ENCODE assay signal across 17 cellular contexts in genomic region chr5:138132543-138132942, GRCh38. TPM values are rescaled to one million over a fixed set of nuclear protein-coding genes. Genes with fewer than 3 reads are reported as not detected.
DNase-seq lines count a peak whose midpoint lies in the region; ATAC-seq, FAIRE-seq and TF ChIP-seq lines count a peak whose summit lies in the region.
"Had no signal": no experiment of that assay in that cellular context is flagged by ENCODE, and none has a peak within 500 bp of the region (broad histone marks: within the 10 kb centered on the region; RNA-seq: fewer than 3 reads in every experiment).

No MANE protein-coding gene starts in this region.

- H3K4me3 ChIP-seq in HUES64 (ENCODE audit: low read length): 0 out of 2 replicates have a peak overlapping the region, but pooled peaks have one; percentile 36
- peak overlapping the region; percentile 60; the same call in 1 of the 2 replicates for H3K4me3 ChIP-seq in GM12878
- peak overlapping the region; percentile 41 for H3K4me3 ChIP-seq in neural progenitor cell
- peak overlapping the region in 1 of 4 donors; percentile 40 for H3K4me3 ChIP-seq in gastrocnemius medialis

- DNase-seq in T-helper 2 cell treated with Interferon-gamma antibody and Interleukin-4, amounts not matched to agents 5 μg/mL and 100 μg/mL, for 36 hours (ENCODE audit: low spot score): no peak
- DNase-seq in T-helper 2 cell (no peak), GM12878 (ENCODE audit: low read depth, low spot score) (no peak), neural progenitor cell (ENCODE audit: low spot score) (no peak), gastrocnemius medialis (no peak)
- DNase-seq: DND-41, NCI-H1092 treated with DMSO at 0.1 percent for 48 hours had no signal

- H3K4me2 ChIP-seq in GM12878 (ENCODE audit: control insufficient read depth, insufficient read depth): peak overlapping the region; percentile 54; the same call in 1 of the 2 replicates
- H3K4me2 ChIP-seq in neural progenitor cell: peak overlapping the region; percentile 63

- no peaks in the 10 kb centered on the region for H3F3A ChIP-seq in neural progenitor cell (ENCODE audit: low read depth)

- peaks cover 3% of the 10 kb centered on the region for H3K4me1 Mint-ChIP-seq in T-helper 2 cell treated with Interferon-gamma antibody and Interleukin-4, amounts not matched to agents 5 μg/mL and 100 μg/mL, for 36 hours (ENCODE audit: low read depth)
- H3K4me1 Mint-ChIP-seq in neural progenitor cell: no peaks in the 10 kb centered on the region
- H3K4me1 Mint-ChIP-seq: stimulated activated naive CD8-positive, alpha-beta T cell treated with anti-CD3 and anti-CD28 coated beads, Interleukin-15, amount 100 ng/mL, for 72 hours had no signal

- H4K20me1 ChIP-seq in GM12878 (ENCODE audit: control insufficient read depth, insufficient read depth) (no peaks in the 10 kb centered on the region), neural progenitor cell (ENCODE audit: low read depth) (no peaks in the 10 kb centered on the region)

- no peak for TF ChIP-seq EP300 in GM12878 (IDR thresholded peaks at IDR 0.05; ENCODE audit: borderline replicate concordance in 1 of 2, control insufficient read depth in 1 of 2, low read depth in 2 of 2, low read length in 2 of 2)

- H3K9me3 ChIP-seq in HUES64 (ENCODE audit: insufficient read depth, low read depth, low read length) (no peaks in the 10 kb centered on the region), GM12878 (replicated peaks; ENCODE audit: control insufficient read depth, insufficient read depth, low read length) (no peaks in the 10 kb centered on the region), neural progenitor cell (ENCODE audit: low read depth) (no peaks in the 10 kb centered on the region), gastrocnemius medialis (no peaks in the 10 kb centered on the region)
- H3K9me3 ChIP-seq: right atrium auricular region had no signal

- 86% methylated on average over 7 of the region's 7 CpGs for WGBS in HUES64
- 35% methylated on average over 7 of the region's 7 CpGs for WGBS in GM12878 (ENCODE audit: insufficient coverage, insufficient replicate concordance, low lambda C conversion rate, missing lambda C conversion rate)

- H3K27ac ChIP-seq in HUES64 (ENCODE audit: low read depth, low read length) (no peak overlapping the region), GM12878 (ENCODE audit: control insufficient read depth, insufficient read depth) (no peak overlapping the region), neural progenitor cell (no peak overlapping the region), gastrocnemius medialis (no peak overlapping the region)
- H3K27ac ChIP-seq: right atrium auricular region had no signal

- H3K27me3 Mint-ChIP-seq in T-helper 2 cell treated with Interferon-gamma antibody and Interleukin-4, amounts not matched to agents 5 μg/mL and 100 μg/mL, for 36 hours (ENCODE audit: low read depth): peaks cover 13% of the 10 kb centered on the region
- H3K27me3 Mint-ChIP-seq in neural progenitor cell (ENCODE audit: insufficient read depth, low read depth): peaks cover 2% of the 10 kb centered on the region

- SMC1A ChIA-PET in GM12878 (lab: Charles Lee; ENCODE audit: uncharacterized antibody, unreplicated experiment): interaction anchor here (0.6 to 3.6 kb wide), 14 partner anchors 11 to 390 kb away, joined by 3 to 87 read pairs (median 6); no protein-coding TSS in a partner anchor

- no peak for TF ChIP-seq RAD21 in GM12878 (IDR thresholded peaks at IDR 0.05; ENCODE audit: insufficient read depth, low read depth, low read length)

- in situ Hi-C loops in GM12878 (cut with MboI): loop anchor here (10.0 kb wide), 3 partner anchors 48 to 468 kb away; partner anchors contain the start of gene WNT8A
- in situ Hi-C loops in gastrocnemius medialis (cut with MboI; ENCODE audit: low sequenced_read_pairs in 4 of 4): loop anchor here in 3 of 4 donors (25.0 kb wide), 4 partner anchors 95 to 495 kb away; partner anchors contain the start of gene FAM13B (in 1 of the 3)

- H2AFZ ChIP-seq in GM12878 (ENCODE audit: control insufficient read depth, low read depth, low read length): peak overlapping the region; percentile 69
- peak overlapping the region; percentile 67 for H2AFZ ChIP-seq in neural progenitor cell (replicated peaks)

- H3K27me3 ChIP-seq in HUES64 (ENCODE audit: insufficient read depth, low read length): no peaks in the 10 kb centered on the region
- H3K27me3 ChIP-seq in GM12878 (replicated peaks in 1 of 2; ENCODE audit: control insufficient read depth in 2 of 2, insufficient read depth in 2 of 2, low read length in 1 of 2): no peaks in the 10 kb centered on the region
- no peaks in the 10 kb centered on the region for H3K27me3 ChIP-seq in neural progenitor cell
- no peaks in the 10 kb centered on the region for H3K27me3 ChIP-seq in gastrocnemius medialis
- H3K27me3 ChIP-seq: right atrium auricular region had no signal

- RAD21 ChIA-PET in GM12878 (lab: Charles Lee; ENCODE audit: unreplicated experiment): interaction anchor here (1.1 to 3.4 kb wide), 11 partner anchors 19 to 353 kb away, joined by 3 to 59 read pairs (median 6); partner anchors contain the start of gene PKD2L2

- H3K9ac ChIP-seq in HUES64 (ENCODE audit: low read depth, low read length) (no peak overlapping the region; the same call in 1 of the 2 replicates), GM12878 (ENCODE audit: control insufficient read depth, insufficient read depth, low read length) (no peak overlapping the region), neural progenitor cell (no peak overlapping the region)

- BruUV-seq in GM12878 (replicated peaks; lab: Mats Ljungman, UMichigan): no TSS peak

- H3K4me3 Mint-ChIP-seq in T-helper 2 cell treated with Interferon-gamma antibody and Interleukin-4, amounts not matched to agents 5 μg/mL and 100 μg/mL, for 36 hours: peak overlapping the region; percentile 79
- no peak overlapping the region for H3K4me3 Mint-ChIP-seq in neural progenitor cell

- H3K9me3 Mint-ChIP-seq in T-helper 2 cell treated with Interferon-gamma antibody and Interleukin-4, amounts not matched to agents 5 μg/mL and 100 μg/mL, for 36 hours: no peaks in the 10 kb centered on the region
- no peaks in the 10 kb centered on the region for H3K9me3 Mint-ChIP-seq in neural progenitor cell
- H3K9me3 Mint-ChIP-seq: activated B cell treated with CpG ODN at 0.5 μM for 24 hours; CD14-positive monocyte; stimulated activated naive CD8-positive, alpha-beta T cell treated with anti-CD3 and anti-CD28 coated beads, Interleukin-15, amount 100 ng/mL, for 72 hours had no signal

- CTCF ChIA-PET in GM12878 (lab: Yijun Ruan, JAX): interaction anchor here (0.6 to 13.8 kb wide), 27 partner anchors 9 to 509 kb away, joined by 3 to 243 read pairs (median 7); partner anchors contain the start of genes FAM13B and WNT8A

- TF ChIP-seq POLR2A in GM12878 (IDR thresholded peaks at IDR 0.05; ENCODE audit: low read depth, low read length) (no peak), gastrocnemius medialis (IDR thresholded peaks at IDR 0.05) (no peak)

- H3K36me3 Mint-ChIP-seq in T-helper 2 cell treated with Interferon-gamma antibody and Interleukin-4, amounts not matched to agents 5 μg/mL and 100 μg/mL, for 36 hours (ENCODE audit: low read depth): no peaks in the 10 kb centered on the region
- peaks cover 3% of the 10 kb centered on the region for H3K36me3 Mint-ChIP-seq in neural progenitor cell
- H3K36me3 Mint-ChIP-seq: CD14-positive monocyte had no signal

- ATAC-seq in GM12878 (no peak), HG02884 (IDR thresholded peaks at IDR 0.05; ENCODE audit: unreplicated experiment) (no peak), gastrocnemius medialis (no peak), GM18520 (IDR thresholded peaks at IDR 0.05; ENCODE audit: unreplicated experiment) (no peak)

- POLR2A ChIA-PET in GM12878 (lab: Charles Lee): interaction anchor here (0.7 kb wide), 1 partner anchor 244 kb away, joined by 3 read pairs; no protein-coding TSS in a partner anchor

- no peaks in the 10 kb centered on the region for H3K36me3 ChIP-seq in HUES64 (ENCODE audit: insufficient read depth, low read length)
- H3K36me3 ChIP-seq in GM12878 (ENCODE audit: control insufficient read depth in 2 of 2, insufficient read depth in 2 of 2, low read length in 1 of 2): no peaks in the 10 kb centered on the region
- H3K36me3 ChIP-seq in neural progenitor cell: no peaks in the 10 kb centered on the region
- no peaks in the 10 kb centered on the region for H3K36me3 ChIP-seq in gastrocnemius medialis
- H3K36me3 ChIP-seq: right atrium auricular region had no signal

- no peaks in the 10 kb centered on the region for H3K4me1 ChIP-seq in HUES64 (ENCODE audit: insufficient read depth, low read length)
- H3K4me1 ChIP-seq in GM12878 (ENCODE audit: control insufficient read depth, insufficient read depth, low read length): no peaks in the 10 kb centered on the region
- H3K4me1 ChIP-seq in neural progenitor cell: no peaks in the 10 kb centered on the region
- no peaks in the 10 kb centered on the region for H3K4me1 ChIP-seq in gastrocnemius medialis
- H3K4me1 ChIP-seq: right atrium auricular region had no signal

- intact Hi-C loops in GM12878 (cut with micrococcal nuclease; ENCODE audit: unreplicated experiment): loop anchor here (2.0 to 10.0 kb wide), 2 partner anchors 354 to 508 kb away; no protein-coding TSS in a partner anchor
- intact Hi-C loops in gastrocnemius medialis (cut with DNase I; ENCODE audit: low total_unique reads): loop anchor here (2.0 to 10.0 kb wide), 3 partner anchors 358 to 504 kb away; no protein-coding TSS in a partner anchor

- no peak for TF ChIP-seq CTCF in GM12878 (IDR thresholded peaks at IDR 0.05 in 2 of 3, conservative IDR thresholded peaks at IDR 0.05 in 1 of 3; ENCODE audit: control insufficient read depth in 2 of 3, extremely low read depth in 1 of 3, insufficient read depth in 1 of 3, low read depth in 3 of 3, low read length in 3 of 3)
- TF ChIP-seq CTCF in neural progenitor cell (IDR thresholded peaks at IDR 0.05): no peak
- TF ChIP-seq CTCF in gastrocnemius medialis (IDR thresholded peaks at IDR 0.05 in 4 of 5, conservative IDR thresholded peaks at IDR 0.05 in 1 of 5): no peak

- H3K27ac Mint-ChIP-seq in T-helper 2 cell treated with Interferon-gamma antibody and Interleukin-4, amounts not matched to agents 5 μg/mL and 100 μg/mL, for 36 hours: no peak overlapping the region
- no peak overlapping the region for H3K27ac Mint-ChIP-seq in neural progenitor cell
- H3K27ac Mint-ChIP-seq: activated B cell treated with CpG ODN at 0.5 μM for 24 hours; CD14-positive monocyte; stimulated activated naive CD8-positive, alpha-beta T cell treated with anti-CD3 and anti-CD28 coated beads, Interleukin-15, amount 100 ng/mL, for 72 hours had no signal

- no peak for FAIRE-seq in GM12878 (lab: Jason Lieb, UNC)

- H3K79me2 ChIP-seq in GM12878 (ENCODE audit: control insufficient read depth, insufficient read depth, low read length): no peaks in the 10 kb centered on the region
- no peaks in the 10 kb centered on the region for H3K79me2 ChIP-seq in neural progenitor cell (ENCODE audit: low read depth)

RNA-seq across cellular contexts. Expression of gene NME5, which starts 6.7 kb away (rescaled TPM):
- polyA plus RNA-seq in HUES64 (2013, experiment 1 of 2): 2.2 TPM
- polyA plus RNA-seq in HUES64 (2013, experiment 2 of 2): 3.6 TPM
- total RNA-seq in GM12878 (2013; cell fraction: nucleolus; rRNA removed): not detected in 2 replicates
- 0.33 TPM in 1 of 2 replicates, not detected in the other for total RNA-seq in GM12878 (2014; rRNA removed)
- total RNA-seq in GM12878 (2014; rRNA removed; fragmentation: Illumina TruSeq; extraction: Trizol): not detected in 2 replicates
- not detected in 2 replicates for total RNA-seq in GM12878 (2021)
- polyA plus RNA-seq in GM12878 (2011; ENCODE audit: low read depth): not detected
- 0.14 TPM in 1 of 2 replicates, not detected in the other for polyA plus RNA-seq in GM12878 (2011; rRNA removed)
- polyA plus RNA-seq in GM12878 (2011; cell fraction: cytosol; rRNA removed): not detected in 2 replicates
- not detected in 2 replicates for polyA plus RNA-seq in GM12878 (2011; cell fraction: nucleus; rRNA removed)
- 0.19 TPM in 1 of 2 replicates, not detected in the other for polyA plus RNA-seq in GM12878 (2012)
- not detected in 2 replicates for polyA plus RNA-seq in GM12878 (2014; fragmentation: Illumina TruSeq; extraction: Trizol)
- under 1 TPM in 1 of 2 experiments, not detected in 1; 0.22 TPM for polyA plus RNA-seq in GM12878 (2014; fragmentation: Nextera tagmentation; extraction: Ambion mirVana)
- polyA plus RNA-seq in GM12878 (2014; rRNA removed): 0.09 TPM in 1 of 2 replicates, not detected in the other
- under 1 TPM in 1 of 2 experiments, not detected in 1; 0.52 TPM for polyA plus RNA-seq in GM12878 (2016; fragmentation: Nextera tagmentation; extraction: Ambion mirVana)
- not detected in 2 replicates for polyA minus RNA-seq in GM12878 (2011; rRNA and poly(A)+ RNA removed)
- not detected in 2 replicates for polyA minus RNA-seq in GM12878 (2011; cell fraction: cytosol; rRNA and poly(A)+ RNA removed)
- polyA minus RNA-seq in GM12878 (2011; cell fraction: nucleus; rRNA and poly(A)+ RNA removed): not detected in 2 replicates
- total RNA-seq in neural progenitor cell (ENCODE audit: low replicate concordance): 6.7 and 8.0 TPM in 2 replicates
- total RNA-seq in gastrocnemius medialis: under 1 TPM in 2 of 4 donors, not detected in 2; 0.51 TPM
- total RNA-seq: activated B cell treated with CpG ODN at 0.5 μM for 24 hours, mononuclear cell had no signal
- polyA plus RNA-seq: CD14-positive monocyte had no signal

RNA-seq across cellular contexts. Expression of gene BRD8, which starts 45.9 kb away (rescaled TPM):
- polyA plus RNA-seq in HUES64 (2013, experiment 1 of 2): 49.8 TPM
- polyA plus RNA-seq in HUES64 (2013, experiment 2 of 2): 50.1 TPM
- 99.9 and 100 TPM in 2 replicates for total RNA-seq in GM12878 (2013; cell fraction: nucleolus; rRNA removed)
- 28.1 and 35.5 TPM in 2 replicates for total RNA-seq in GM12878 (2014; rRNA removed)
- total RNA-seq in GM12878 (2014; rRNA removed; fragmentation: Illumina TruSeq; extraction: Trizol): 28.4 and 30.3 TPM in 2 replicates
- total RNA-seq in GM12878 (2021): 33.4 and 40.9 TPM in 2 replicates
- 17.4 TPM for polyA plus RNA-seq in GM12878 (2011; ENCODE audit: low read depth)
- polyA plus RNA-seq in GM12878 (2011; rRNA removed): 74.6 and 74.7 TPM in 2 replicates
- 36.7 and 43.4 TPM in 2 replicates for polyA plus RNA-seq in GM12878 (2011; cell fraction: cytosol; rRNA removed)
- polyA plus RNA-seq in GM12878 (2011; cell fraction: nucleus; rRNA removed): 118 and 137 TPM in 2 replicates
- 25.3 and 25.6 TPM in 2 replicates for polyA plus RNA-seq in GM12878 (2012)
- 48.1 and 75.0 TPM in 2 replicates for polyA plus RNA-seq in GM12878 (2014; fragmentation: Illumina TruSeq; extraction: Trizol)
- polyA plus RNA-seq in GM12878 (2014; fragmentation: Nextera tagmentation; extraction: Ambion mirVana): 10 to 100 TPM; 35.2 to 52.6 TPM
- 32.7 and 37.8 TPM in 2 replicates for polyA plus RNA-seq in GM12878 (2014; rRNA removed)
- 10 to 100 TPM; 74.0 to 78.5 TPM for polyA plus RNA-seq in GM12878 (2016; fragmentation: Nextera tagmentation; extraction: Ambion mirVana)
- 38.0 and 51.2 TPM in 2 replicates for polyA minus RNA-seq in GM12878 (2011; rRNA and poly(A)+ RNA removed)
- 14.2 and 16.0 TPM in 2 replicates for polyA minus RNA-seq in GM12878 (2011; cell fraction: cytosol; rRNA and poly(A)+ RNA removed)
- 28.4 and 43.0 TPM in 2 replicates for polyA minus RNA-seq in GM12878 (2011; cell fraction: nucleus; rRNA and poly(A)+ RNA removed)
- total RNA-seq in neural progenitor cell (ENCODE audit: low replicate concordance): 113 and 150 TPM in 2 replicates
- 10 to 100 TPM; 20.2 to 28.0 (median 24.1) TPM for total RNA-seq in gastrocnemius medialis

RNA-seq across cellular contexts. Expression of gene KIF20A, which starts 46.4 kb away (rescaled TPM):
- polyA plus RNA-seq in HUES64 (2013, experiment 1 of 2): 48.2 TPM
- polyA plus RNA-seq in HUES64 (2013, experiment 2 of 2): 59.8 TPM
- 35.1 and 39.2 TPM in 2 replicates for total RNA-seq in GM12878 (2013; cell fraction: nucleolus; rRNA removed)
- total RNA-seq in GM12878 (2014; rRNA removed) (45.4 and 47.2 TPM in 2 replicates), GM12878 (2014; rRNA removed; fragmentation: Illumina TruSeq; extraction: Trizol) (53.6 and 54.2 TPM in 2 replicates), GM12878 (2021) (42.0 and 45.8 TPM in 2 replicates), neural progenitor cell (ENCODE audit: low replicate concordance) (128 and 158 TPM in 2 replicates), gastrocnemius medialis (under 1 TPM in 2 of 4 donors, not detected in 2; 0.75 to 0.89 TPM)
- polyA plus RNA-seq in GM12878 (2011; ENCODE audit: low read depth): 14.9 TPM
- polyA plus RNA-seq in GM12878 (2011; rRNA removed) (45.2 and 47.0 TPM in 2 replicates), GM12878 (2014; fragmentation: Illumina TruSeq; extraction: Trizol) (50.7 and 52.9 TPM in 2 replicates), GM12878 (2014; fragmentation: Nextera tagmentation; extraction: Ambion mirVana) (10 to 100 TPM; 20.7 to 27.2 TPM), GM12878 (2014; rRNA removed) (34.6 and 34.9 TPM in 2 replicates), GM12878 (2016; fragmentation: Nextera tagmentation; extraction: Ambion mirVana) (10 to 100 TPM; 56.2 to 61.9 TPM)
- 39.8 and 40.7 TPM in 2 replicates for polyA plus RNA-seq in GM12878 (2011; cell fraction: cytosol; rRNA removed)
- 80.6 and 95.7 TPM in 2 replicates for polyA plus RNA-seq in GM12878 (2011; cell fraction: nucleus; rRNA removed)
- polyA plus RNA-seq in GM12878 (2012): 16.1 and 20.9 TPM in 2 replicates
- polyA minus RNA-seq in GM12878 (2011; rRNA and poly(A)+ RNA removed): 90.1 and 111 TPM in 2 replicates
- 28.8 and 35.5 TPM in 2 replicates for polyA minus RNA-seq in GM12878 (2011; cell fraction: cytosol; rRNA and poly(A)+ RNA removed)
- polyA minus RNA-seq in GM12878 (2011; cell fraction: nucleus; rRNA and poly(A)+ RNA removed): 79.3 and 103 TPM in 2 replicates
- polyA plus RNA-seq: CD14-positive monocyte had no signal

RNA-seq across cellular contexts. Expression of gene WNT8A, which starts 48.7 kb away (rescaled TPM):
- polyA plus RNA-seq in HUES64 (2013, experiment 1 of 2): 5.3 TPM
- 5.0 TPM for polyA plus RNA-seq in HUES64 (2013, experiment 2 of 2)
- total RNA-seq in GM12878 (2013; cell fraction: nucleolus; rRNA removed): not detected in 2 replicates
- total RNA-seq in GM12878 (2014; rRNA removed): 0.05 TPM in 1 of 2 replicates, not detected in the other
- not detected in 2 replicates for total RNA-seq in GM12878 (2014; rRNA removed; fragmentation: Illumina TruSeq; extraction: Trizol)
- not detected in 2 replicates for total RNA-seq in GM12878 (2021)
- not detected for polyA plus RNA-seq in GM12878 (2011; ENCODE audit: low read depth)
- not detected in 2 replicates for polyA plus RNA-seq in GM12878 (2011; rRNA removed)
- not detected in 2 replicates for polyA plus RNA-seq in GM12878 (2011; cell fraction: cytosol; rRNA removed)
- not detected in 2 replicates for polyA plus RNA-seq in GM12878 (2011; cell fraction: nucleus; rRNA removed)
- not detected in 2 replicates for polyA plus RNA-seq in GM12878 (2012)
- polyA plus RNA-seq in GM12878 (2014; fragmentation: Illumina TruSeq; extraction: Trizol): not detected in 2 replicates
- polyA plus RNA-seq in GM12878 (2014; fragmentation: Nextera tagmentation; extraction: Ambion mirVana): not detected
- polyA plus RNA-seq in GM12878 (2014; rRNA removed): not detected in 2 replicates
- not detected for polyA plus RNA-seq in GM12878 (2016; fragmentation: Nextera tagmentation; extraction: Ambion mirVana)
- not detected in 2 replicates for polyA minus RNA-seq in GM12878 (2011; rRNA and poly(A)+ RNA removed)
- polyA minus RNA-seq in GM12878 (2011; cell fraction: cytosol; rRNA and poly(A)+ RNA removed): not detected in 2 replicates
- not detected in 2 replicates for polyA minus RNA-seq in GM12878 (2011; cell fraction: nucleus; rRNA and poly(A)+ RNA removed)
- 0.25 TPM in 1 of 2 replicates, not detected in the other for total RNA-seq in neural progenitor cell (ENCODE audit: low replicate concordance)
- total RNA-seq in gastrocnemius medialis: under 1 TPM in 1 of 4 donors, not detected in 3; 0.51 TPM
- total RNA-seq: A172, activated B cell treated with CpG ODN at 0.5 μM for 24 hours, mononuclear cell, right atrium auricular region, ureter had no signal
- polyA plus RNA-seq: CD14-positive monocyte had no signal

Comparison
In these comparisons a context has a peak if more than half of its experiments do, and no peak if none do; other contexts are left out.
1. RNA of gene KIF20A, which starts 46.4 kb away (total RNA-seq): 128 to 158 TPM in neural progenitor cell and 35.1 to 54.2 TPM in GM12878; 0.75 to 0.89 TPM in gastrocnemius medialis; every median in the first group is over 10 times any median in the second.